12 cellular contexts compared by ENCODE assay signal in genomic region chr5:172898513-172899369, GRCh38.
DNase-seq lines count a peak whose midpoint lies in the region; ATAC-seq and TF ChIP-seq lines count a peak whose summit lies in the region.
"Had no signal": no experiment of that assay in that cellular context is flagged by ENCODE, and none has a peak within 500 bp of the region (broad histone marks: within the 10 kb centered on the region; RNA-seq: fewer than 3 reads in every experiment).

No MANE protein-coding gene starts in this region.

- H3F3A ChIP-seq in PC-3 (ENCODE audit: low read length, unreplicated experiment), result peaks cover 5% of the 10 kb centered on the region

- no peaks in the 10 kb centered on the region for H3K27me3 Mint-ChIP-seq in chondrocyte (ENCODE audit: low read depth)
- no peaks in the 10 kb centered on the region for H3K27me3 Mint-ChIP-seq in activated T-helper 17 cell treated with anti-CD3 and anti-CD28 coated beads, Interleukin-2, amount 50 U/mL, for 72 hours
- no peaks in the 10 kb centered on the region for H3K27me3 Mint-ChIP-seq in activated CD4-positive, alpha-beta T cell treated with anti-CD3 and anti-CD28 coated beads for 36 hours
- H3K27me3 Mint-ChIP-seq: activated T-cell treated with anti-CD3 and anti-CD28 coated beads, Interleukin-2, amount 50 U/mL, for 24 hours had no signal

- H4K20me1 ChIP-seq in PC-3 (ENCODE audit: low read length), result no peaks in the 10 kb centered on the region

- TF ChIP-seq CTCF in PC-3 (conservative IDR thresholded peaks at IDR 0.05; ENCODE audit: low read depth, low read length) (no peak), chondrocyte (IDR thresholded peaks at IDR 0.05) (no peak), stomach (IDR thresholded peaks at IDR 0.05) (no peak)

- H3K23ac ChIP-seq in mesenchymal stem cell (ENCODE audit: low read length in 2 of 2), result peak overlapping the region in 1 of 2 experiments; percentile 41

- peak overlapping the region; percentile 50 for H2BK120ac ChIP-seq in mesenchymal stem cell (ENCODE audit: low read depth, low read length)

- peak overlapping the region in 1 of 2 experiments; percentile 91 for H3K14ac ChIP-seq in mesenchymal stem cell (ENCODE audit: low read length in 2 of 2)

- peaks cover 12% of the 10 kb centered on the region for H3K79me1 ChIP-seq in mesenchymal stem cell (replicated peaks; ENCODE audit: low read length, poor library complexity, severe bottlenecking)

- H2BK5ac ChIP-seq in mesenchymal stem cell (ENCODE audit: low read depth, low read length, poor library complexity, severe bottlenecking), result peak overlapping the region; percentile 98

- POLR2A ChIA-PET in PC-3 (lab: Charles Lee; ENCODE audit: unreplicated experiment), result no interaction called here
- POLR2A ChIA-PET in activated CD4-positive, alpha-beta T cell treated with anti-CD3 and anti-CD28 coated beads for 36 hours (lab: Charles Lee), result no interaction called here

- no peaks in the 10 kb centered on the region for H3K79me2 ChIP-seq in PC-3 (ENCODE audit: low read length)

- no peaks in the 10 kb centered on the region for H3K9me3 Mint-ChIP-seq in chondrocyte (ENCODE audit: low read depth)
- H3K9me3 Mint-ChIP-seq in activated T-helper 17 cell treated with anti-CD3 and anti-CD28 coated beads, Interleukin-2, amount 50 U/mL, for 72 hours, result no peaks in the 10 kb centered on the region
- H3K9me3 Mint-ChIP-seq in activated CD4-positive, alpha-beta T cell treated with anti-CD3 and anti-CD28 coated beads for 36 hours (ENCODE audit: low read depth), result no peaks in the 10 kb centered on the region
- H3K9me3 Mint-ChIP-seq: activated T-cell treated with anti-CD3 and anti-CD28 coated beads, Interleukin-2, amount 50 U/mL, for 24 hours had no signal

- H3K4me3 Mint-ChIP-seq in chondrocyte (ENCODE audit: unreplicated experiment), result no peak overlapping the region
- no peak overlapping the region for H3K4me3 Mint-ChIP-seq in activated T-helper 17 cell treated with anti-CD3 and anti-CD28 coated beads, Interleukin-2, amount 50 U/mL, for 72 hours
- H3K4me3 Mint-ChIP-seq in activated CD4-positive, alpha-beta T cell treated with anti-CD3 and anti-CD28 coated beads for 36 hours, result no peak overlapping the region
- H3K4me3 Mint-ChIP-seq: activated T-cell treated with anti-CD3 and anti-CD28 coated beads, Interleukin-2, amount 50 U/mL, for 24 hours had no signal

- H2BK15ac ChIP-seq in mesenchymal stem cell (ENCODE audit: low read depth, poor library complexity, severe bottlenecking), result no peak overlapping the region

- peaks cover 72% of the 10 kb centered on the region for H3K4me1 Mint-ChIP-seq in chondrocyte (ENCODE audit: low read depth)
- no peaks in the 10 kb centered on the region for H3K4me1 Mint-ChIP-seq in activated T-helper 17 cell treated with anti-CD3 and anti-CD28 coated beads, Interleukin-2, amount 50 U/mL, for 72 hours
- H3K4me1 Mint-ChIP-seq in activated CD4-positive, alpha-beta T cell treated with anti-CD3 and anti-CD28 coated beads for 36 hours, result peaks cover 4% of the 10 kb centered on the region

- no peaks in the 10 kb centered on the region for H3K9me3 ChIP-seq in PC-3 (ENCODE audit: low read length)
- no peaks in the 10 kb centered on the region for H3K9me3 ChIP-seq in mesenchymal stem cell (ENCODE audit: control insufficient read depth, low read length)
- H3K9me3 ChIP-seq in stomach, result no peaks in the 10 kb centered on the region

- TF ChIP-seq EP300 in stomach (IDR thresholded peaks at IDR 0.05), result no peak

- H3K36me3 Mint-ChIP-seq in chondrocyte (ENCODE audit: low read depth), result no peaks in the 10 kb centered on the region
- peaks cover 37% of the 10 kb centered on the region for H3K36me3 Mint-ChIP-seq in activated T-helper 17 cell treated with anti-CD3 and anti-CD28 coated beads, Interleukin-2, amount 50 U/mL, for 72 hours (ENCODE audit: low read depth)
- peaks cover 5% of the 10 kb centered on the region for H3K36me3 Mint-ChIP-seq in activated CD4-positive, alpha-beta T cell treated with anti-CD3 and anti-CD28 coated beads for 36 hours (ENCODE audit: low read depth)

- no peak overlapping the region for H3K4me3 ChIP-seq in PC-3 (ENCODE audit: low read length)
- peak overlapping the region in 1 of 2 experiments; percentile 25 for H3K4me3 ChIP-seq in mesenchymal stem cell (ENCODE audit: insufficient read depth in 1 of 2, low read depth in 1 of 2, low read length in 2 of 2)
- no peak overlapping the region for H3K4me3 ChIP-seq in stomach
- H3K4me3 ChIP-seq: GM12878 had no signal

- peak overlapping the region; percentile 94 for H2AK5ac ChIP-seq in mesenchymal stem cell (ENCODE audit: low read length, severe bottlenecking)

- H3K4me2 ChIP-seq in PC-3 (ENCODE audit: low read length), result no peak overlapping the region
- no peak overlapping the region for H3K4me2 ChIP-seq in mesenchymal stem cell (ENCODE audit: low read length, poor library complexity, severe bottlenecking)

- H4K91ac ChIP-seq in mesenchymal stem cell (ENCODE audit: low read length), result peak overlapping the region; percentile 83

- peak overlapping the region; percentile 98 for H3K27ac Mint-ChIP-seq in chondrocyte (ENCODE audit: unreplicated experiment)
- no peak overlapping the region for H3K27ac Mint-ChIP-seq in activated T-helper 17 cell treated with anti-CD3 and anti-CD28 coated beads, Interleukin-2, amount 50 U/mL, for 72 hours
- H3K27ac Mint-ChIP-seq in activated CD4-positive, alpha-beta T cell treated with anti-CD3 and anti-CD28 coated beads for 36 hours, result no peak overlapping the region

- H3K9me2 ChIP-seq in PC-3 (replicated peaks; ENCODE audit: low read length), result no peaks in the 10 kb centered on the region

- H3K9ac ChIP-seq in PC-3 (ENCODE audit: low read length), result peak overlapping the region; percentile 53
- peak overlapping the region; percentile 90 for H3K9ac ChIP-seq in mesenchymal stem cell (ENCODE audit: low read length)

- WGBS in mesenchymal stem cell, result 90% methylated on average over 10 of the region's 10 CpGs
- 91 to 95% (median 92%) methylated on average over 9 to 10 of the region's 10 CpGs for WGBS in stomach, 5 donors

- H3K18ac ChIP-seq in mesenchymal stem cell (ENCODE audit: low read depth in 1 of 2, low read length in 2 of 2), result peak overlapping the region; percentile 71 to 96

- CTCF ChIA-PET in PC-3 (lab: Charles Lee), result no interaction called here
- CTCF ChIA-PET in activated CD4-positive, alpha-beta T cell treated with anti-CD3 and anti-CD28 coated beads for 36 hours (lab: Charles Lee), result interaction anchor here (0.6 to 0.7 kb wide), 2 partner anchors 184 to 263 kb away, joined by 3 read pairs; no protein-coding TSS in a partner anchor

- peak overlapping the region; percentile 90 to 91 for H2BK12ac ChIP-seq in mesenchymal stem cell (ENCODE audit: low read length in 2 of 2)

- no TSS peak for BruUV-seq in PC-3 (replicated peaks; lab: Mats Ljungman, UMichigan)

- H3K27me3 ChIP-seq in PC-3 (ENCODE audit: low read length) (no peaks in the 10 kb centered on the region), mesenchymal stem cell (ENCODE audit: control insufficient read depth in 1 of 2, insufficient read depth in 1 of 2, low read length in 2 of 2) (no peaks in the 10 kb centered on the region), stomach (no peaks in the 10 kb centered on the region)

- DNase-seq in PC-3 (no peak), chondrocyte (ENCODE audit: low spot score) (no peak), mesenchymal stem cell (no peak), stomach (no peak), NCI-H345 (lab: John Stamatoyannopoulos, UW) (no peak), middle frontal gyrus (ENCODE audit: extremely low spot score, low spot score) (no peak)
- DNase-seq in activated CD4-positive, alpha-beta T cell treated with anti-CD3 and anti-CD28 coated beads for 36 hours, result no peak
- DNase-seq: activated T-cell treated with anti-CD3 and anti-CD28 coated beads, Interleukin-2, amount 50 U/mL, for 24 hours; NCI-H1417 treated with DMSO at 0.1 percent for 48 hours; posterior cingulate gyrus had no signal

- peak overlapping the region; percentile 74 for H4K8ac ChIP-seq in mesenchymal stem cell (ENCODE audit: low read length)

- H3K4me1 ChIP-seq in PC-3 (ENCODE audit: insufficient read depth, low read length) (peaks cover 25% of the 10 kb centered on the region), mesenchymal stem cell (ENCODE audit: control insufficient read depth, insufficient read depth, low read depth, low read length) (peaks cover 52% of the 10 kb centered on the region), stomach (peaks cover 42 to 93% (median 63%) of the 10 kb centered on the region in 4 donors)

- intact Hi-C loops in PC-3 (cut with micrococcal nuclease), result no loop called here
- intact Hi-C loops in stomach (cut with DNase I; ENCODE audit: low total_unique reads), result no loop called here
- intact Hi-C loops in activated CD4-positive, alpha-beta T cell treated with anti-CD3 and anti-CD28 coated beads for 36 hours (cut with DNase I, micrococcal nuclease), result no loop called here

- no peak for TF ChIP-seq POLR2A in stomach (IDR thresholded peaks at IDR 0.05)

- ATAC-seq in PC-3, result no peak
- no peak for ATAC-seq in activated T-helper 17 cell treated with anti-CD3 and anti-CD28 coated beads, Interleukin-2, amount 50 U/mL, for 72 hours (replicated peaks)
- ATAC-seq in activated CD4-positive, alpha-beta T cell treated with anti-CD3 and anti-CD28 coated beads for 36 hours, result no peak
- ATAC-seq: GM12878 had no signal

- H3K36me3 ChIP-seq in PC-3 (ENCODE audit: low read depth, low read length) (no peaks in the 10 kb centered on the region; the same call in 1 of the 2 replicates), mesenchymal stem cell (ENCODE audit: control insufficient read depth in 1 of 2, insufficient read depth in 2 of 2, low read depth in 1 of 2, low read length in 2 of 2) (peaks cover 22 to 57% of the 10 kb centered on the region in 2 experiments), stomach (peaks cover 7 to 35% (median 18%) of the 10 kb centered on the region in 4 donors)

- peak overlapping the region; percentile 66 to 92 for H3K4ac ChIP-seq in mesenchymal stem cell (ENCODE audit: low read depth in 1 of 2, low read length in 2 of 2)

- H3K27ac ChIP-seq in PC-3 (ENCODE audit: low read length) (peak overlapping the region; percentile 79), mesenchymal stem cell (ENCODE audit: low read length, poor library complexity, severe bottlenecking) (peak overlapping the region; percentile 98), stomach (peak overlapping the region; percentile 20 to 98 (median 93))

- H2AFZ ChIP-seq in PC-3 (ENCODE audit: low read length) (no peak overlapping the region), mesenchymal stem cell (ENCODE audit: low read depth, low read length) (no peak overlapping the region)
